8 cellular contexts compared by ENCODE assay signal in genomic region chr22:40857309-40857851, GRCh38. TPM values are rescaled to one million over a fixed set of nuclear protein-coding genes. Genes with fewer than 3 reads are reported as not detected.
DNase-seq lines count a peak whose midpoint lies in the region; ATAC-seq, FAIRE-seq and TF ChIP-seq lines count a peak whose summit lies in the region.

No MANE protein-coding gene starts in this region.

- H3K27me3 Mint-ChIP-seq in Caco-2 (ENCODE audit: insufficient read depth, unreplicated experiment), result no peaks in the 10 kb centered on the region

- TF ChIP-seq CTCF in Caco-2 (IDR thresholded peaks at IDR 0.05; ENCODE audit: insufficient read depth in 1 of 2, low read depth in 1 of 2, low read length in 1 of 2, severe bottlenecking in 1 of 2, unreplicated experiment in 1 of 2) (no peak), OCI-LY7 (conservative IDR thresholded peaks at IDR 0.05; ENCODE audit: low read length) (no peak), endothelial cell of umbilical vein (IDR thresholded peaks at IDR 0.05; ENCODE audit: extremely low read depth in 1 of 2, insufficient read depth in 1 of 2, low read depth in 1 of 2, low read length in 2 of 2) (no peak), omental fat pad (IDR thresholded peaks at IDR 0.05) (no peak), GM13976 (IDR thresholded peaks at IDR 0.05; ENCODE audit: borderline replicate concordance, control extremely low read depth, extremely low read depth, insufficient read depth, missing control alignments) (no peak)

- H3K27ac ChIP-seq in OCI-LY7 (ENCODE audit: low read depth, low read length, poor library complexity, severe bottlenecking) (peak overlapping the region; percentile 85), endothelial cell of umbilical vein (ENCODE audit: insufficient read depth, low read depth, low read length) (peak overlapping the region; percentile 93)

- no peaks in the 10 kb centered on the region for H3K27me3 ChIP-seq in Caco-2 (replicated peaks; ENCODE audit: control insufficient read depth, insufficient read depth, low read length)
- no peaks in the 10 kb centered on the region for H3K27me3 ChIP-seq in endothelial cell of umbilical vein (ENCODE audit: control insufficient read depth in 2 of 2, insufficient read depth in 2 of 2, low read length in 2 of 2)

- no peak for FAIRE-seq in endothelial cell of umbilical vein (lab: Jason Lieb, UNC)

- no peaks in the 10 kb centered on the region for H3K9me2 ChIP-seq in OCI-LY7 (ENCODE audit: insufficient read depth, low read length)

- H3K9me3 ChIP-seq in Caco-2 (no peaks in the 10 kb centered on the region), OCI-LY7 (ENCODE audit: low read length) (no peaks in the 10 kb centered on the region), endothelial cell of umbilical vein (replicated peaks; ENCODE audit: control insufficient read depth, insufficient read depth, low read length) (no peaks in the 10 kb centered on the region)

- peaks cover 87% of the 10 kb centered on the region for H3K79me2 ChIP-seq in OCI-LY7 (ENCODE audit: insufficient read depth, low read depth, low read length)
- H3K79me2 ChIP-seq in endothelial cell of umbilical vein (ENCODE audit: control insufficient read depth, insufficient read depth, low read length), result peaks cover 63% of the 10 kb centered on the region

- DNase-seq in Caco-2, result no peak
- DNase-seq in OCI-LY7 (ENCODE audit: low spot score), result no peak
- DNase-seq in endothelial cell of umbilical vein (ENCODE audit: low read depth, low spot score), result no peak
- DNase-seq in omental fat pad (ENCODE audit: low spot score), result no peak
- no peak for DNase-seq in NCI-H510A (lab: John Stamatoyannopoulos, UW)
- DNase-seq in GM13976 (ENCODE audit: low spot score), result no peak

- ATAC-seq in omental fat pad (ENCODE audit: low FRiP score) (peak; percentile 23), HG03175 (IDR thresholded peaks at IDR 0.05; ENCODE audit: unreplicated experiment) (no peak), GM21390 (IDR thresholded peaks at IDR 0.05; ENCODE audit: unreplicated experiment) (no peak)

- peak overlapping the region; percentile 100 for H3K27ac Mint-ChIP-seq in Caco-2 (ENCODE audit: unreplicated experiment)

- H3K9me1 ChIP-seq in endothelial cell of umbilical vein (replicated peaks; ENCODE audit: control insufficient read depth, extremely low read depth, insufficient read depth, low read length), result no peaks in the 10 kb centered on the region

- in situ Hi-C loops in GM13976 (cut with MboI; ENCODE audit: low sequenced_read_pairs, unreplicated experiment), result no loop called here

- POLR2A ChIA-PET in Caco-2 (lab: Charles Lee), result interaction anchor here (0.5 to 2.2 kb wide), 12 partner anchors 9 to 524 kb away, joined by 3 to 19 read pairs (median 5); partner anchors contain the start of genes RBX1, SLC25A17 and TEF
- POLR2A ChIA-PET in OCI-LY7 (lab: Charles Lee), result interaction anchor here (0.9 to 2.4 kb wide), 7 partner anchors 10 to 52 kb away, joined by 3 to 12 read pairs (median 3); no protein-coding TSS in a partner anchor
- POLR2A ChIA-PET in endothelial cell of umbilical vein (lab: Charles Lee), result interaction anchor here (0.8 kb wide), 1 partner anchor 10 kb away, joined by 4 read pairs; no protein-coding TSS in a partner anchor

- H3K4me1 Mint-ChIP-seq in Caco-2 (ENCODE audit: low read depth, unreplicated experiment), result peaks cover 6% of the 10 kb centered on the region

- dilution Hi-C loops in endothelial cell of umbilical vein (cut with MboI; ENCODE audit: extremely low pct_ligation_motif_present, low sequenced_read_pairs), result no loop called here

- H3K9me3 Mint-ChIP-seq in Caco-2 (ENCODE audit: unreplicated experiment), result no peaks in the 10 kb centered on the region

- H3K4me3 Mint-ChIP-seq in Caco-2 (ENCODE audit: unreplicated experiment), result peak overlapping the region; percentile 98

- H3K9ac ChIP-seq in endothelial cell of umbilical vein (replicated peaks; ENCODE audit: extremely low read depth, insufficient read depth, low read length), result peak overlapping the region; percentile 86

- peaks cover 34% of the 10 kb centered on the region for H3K4me1 ChIP-seq in Caco-2
- peaks cover 38% of the 10 kb centered on the region for H3K4me1 ChIP-seq in OCI-LY7 (ENCODE audit: insufficient read depth, low read length, poor library complexity, severe bottlenecking)
- H3K4me1 ChIP-seq in endothelial cell of umbilical vein (ENCODE audit: control insufficient read depth, extremely low read depth, insufficient read depth, low read length), result peaks cover 27% of the 10 kb centered on the region

- peaks cover 34% of the 10 kb centered on the region for H3K36me3 Mint-ChIP-seq in Caco-2 (ENCODE audit: insufficient read depth, unreplicated experiment)

- H3K4me2 ChIP-seq in OCI-LY7 (ENCODE audit: low read length), result peak overlapping the region; percentile 90
- peak overlapping the region; percentile 95 for H3K4me2 ChIP-seq in endothelial cell of umbilical vein (ENCODE audit: insufficient read depth, low read length)

- CTCF ChIA-PET in Caco-2 (lab: Charles Lee) (interaction anchor here (0.7 to 2.6 kb wide), 2 partner anchors 42 to 58 kb away, joined by 3 to 16 read pairs; no protein-coding TSS in a partner anchor), OCI-LY7 (lab: Charles Lee; ENCODE audit: unreplicated experiment) (interaction anchor here (0.6 to 1.1 kb wide), 2 partner anchors 10 to 133 kb away, joined by 3 read pairs; no protein-coding TSS in a partner anchor), endothelial cell of umbilical vein (lab: Charles Lee) (interaction anchor here (0.6 to 1.5 kb wide), 5 partner anchors 10 to 42 kb away, joined by 3 to 7 read pairs (median 3); partner anchors contain the start of gene SLC25A17)

- intact Hi-C loops in Caco-2 (cut with micrococcal nuclease; ENCODE audit: unreplicated experiment) (loop anchor here (5.0 kb wide), 1 partner anchor 40 kb away; no protein-coding TSS in a partner anchor), OCI-LY7 (cut with micrococcal nuclease; ENCODE audit: unreplicated experiment) (loop anchor here (2.0 to 5.0 kb wide), 3 partner anchors 39 to 339 kb away; partner anchors contain the start of genes EP300 and SLC25A17), endothelial cell of umbilical vein (cut with micrococcal nuclease) (loop anchor here (2.0 kb wide), 2 partner anchors 39 to 41 kb away; partner anchors contain the start of gene SLC25A17)

- H3K4me3 ChIP-seq in Caco-2 (ENCODE audit: low read depth, low read length) (peak overlapping the region; percentile 56), OCI-LY7 (ENCODE audit: low read depth, low read length, poor library complexity, severe bottlenecking) (peak overlapping the region; percentile 95), endothelial cell of umbilical vein (replicated peaks in 1 of 3; ENCODE audit: insufficient read depth in 1 of 3, low read depth in 1 of 3, low read length in 3 of 3) (peak overlapping the region; percentile 80 to 99 (median 94))

- peak overlapping the region; percentile 87 for H2AFZ ChIP-seq in OCI-LY7 (ENCODE audit: low read length)
- peak overlapping the region; percentile 37 for H2AFZ ChIP-seq in endothelial cell of umbilical vein (ENCODE audit: low read depth, low read length)

- peaks cover 30% of the 10 kb centered on the region for H4K20me1 ChIP-seq in OCI-LY7 (ENCODE audit: insufficient read depth, low read length)
- peaks cover under 1% of the 10 kb centered on the region for H4K20me1 ChIP-seq in endothelial cell of umbilical vein (replicated peaks; ENCODE audit: control insufficient read depth, extremely low read depth, insufficient read depth, low read length)

- no peak for TF ChIP-seq POLR2A in endothelial cell of umbilical vein (IDR thresholded peaks at IDR 0.05; ENCODE audit: low read depth, low read length)

- BruUV-seq in Caco-2 (replicated peaks; lab: Mats Ljungman, UMichigan) (TSS peak; percentile 56), OCI-LY7 (replicated peaks; lab: Mats Ljungman, UMichigan) (TSS peak; percentile 71), endothelial cell of umbilical vein (replicated peaks; lab: Mats Ljungman, UMichigan) (TSS peak; percentile 83)

- H3K36me3 ChIP-seq in Caco-2 (ENCODE audit: control insufficient read depth, insufficient read depth, low read length), result no peaks in the 10 kb centered on the region; the same call in none of the 2 replicates
- peaks cover 44% of the 10 kb centered on the region for H3K36me3 ChIP-seq in OCI-LY7 (ENCODE audit: insufficient read depth, low read length)
- H3K36me3 ChIP-seq in endothelial cell of umbilical vein (ENCODE audit: control insufficient read depth in 2 of 2, extremely low read depth in 1 of 2, insufficient read depth in 2 of 2, low read length in 2 of 2), result peaks cover 0 to 2% of the 10 kb centered on the region in 2 experiments

RNA-seq across cellular contexts. Expression of gene XPNPEP3, which starts 0.4 kb away (rescaled TPM):
- total RNA-seq in Caco-2 (2022) (32.4 and 35.4 TPM in 2 replicates), OCI-LY7 (2022) (22.4 and 22.8 TPM in 2 replicates), endothelial cell of umbilical vein (21.2 TPM in 2 replicates), omental fat pad (10 to 100 TPM; 10.1 to 19.1 (median 12.2) TPM)
- total RNA-seq in OCI-LY7 (2014; rRNA removed; shearing (Covaris generic)), result 4.9 and 12.2 TPM in 2 replicates
- 12.3 and 14.6 TPM in 2 replicates for polyA plus RNA-seq in endothelial cell of umbilical vein
- 7.4 and 9.0 TPM in 2 replicates for polyA plus RNA-seq in endothelial cell of umbilical vein (2011; cell fraction: cytosol; rRNA removed)
- 16.6 and 20.9 TPM in 2 replicates for polyA plus RNA-seq in endothelial cell of umbilical vein (2011; cell fraction: nucleus; rRNA removed)
- 3.9 and 5.1 TPM in 2 replicates for polyA plus RNA-seq in endothelial cell of umbilical vein (2012)
- polyA minus RNA-seq in endothelial cell of umbilical vein, result 33.6 and 44.3 TPM in 2 replicates
- 6.2 TPM for polyA minus RNA-seq in endothelial cell of umbilical vein (2011; cell fraction: cytosol; rRNA and poly(A)+ RNA removed)
- polyA minus RNA-seq in endothelial cell of umbilical vein (2011; cell fraction: nucleus; rRNA and poly(A)+ RNA removed), result 19.3 and 26.4 TPM in 2 replicates

RNA-seq across cellular contexts. Expression of gene ST13, which starts 0.9 kb away (rescaled TPM):
- 364 and 385 TPM in 2 replicates for total RNA-seq in Caco-2 (2022)
- 121 and 255 TPM in 2 replicates for total RNA-seq in OCI-LY7 (2014; rRNA removed; shearing (Covaris generic))
- 223 and 225 TPM in 2 replicates for total RNA-seq in OCI-LY7 (2022)
- total RNA-seq in endothelial cell of umbilical vein, result 249 and 250 TPM in 2 replicates
- 35.7 and 41.2 TPM in 2 replicates for polyA plus RNA-seq in endothelial cell of umbilical vein
- 130 and 143 TPM in 2 replicates for polyA plus RNA-seq in endothelial cell of umbilical vein (2011; cell fraction: cytosol; rRNA removed)
- polyA plus RNA-seq in endothelial cell of umbilical vein (2011; cell fraction: nucleus; rRNA removed), result 50.6 and 66.5 TPM in 2 replicates
- 230 and 281 TPM in 2 replicates for polyA plus RNA-seq in endothelial cell of umbilical vein (2012)
- 53.3 and 92.3 TPM in 2 replicates for polyA minus RNA-seq in endothelial cell of umbilical vein
- polyA minus RNA-seq in endothelial cell of umbilical vein (2011; cell fraction: cytosol; rRNA and poly(A)+ RNA removed), result 49.1 TPM
- polyA minus RNA-seq in endothelial cell of umbilical vein (2011; cell fraction: nucleus; rRNA and poly(A)+ RNA removed), result 17.5 and 25.1 TPM in 2 replicates
- 100 to 1,000 TPM; 118 to 228 (median 185) TPM for total RNA-seq in omental fat pad

RNA-seq across cellular contexts. Expression of gene DNAJB7, which starts 4.5 kb away (rescaled TPM):
- total RNA-seq in Caco-2 (2022), result not detected in 2 replicates
- not detected in 2 replicates for total RNA-seq in OCI-LY7 (2014; rRNA removed; shearing (Covaris generic))
- total RNA-seq in OCI-LY7 (2022), result not detected in 2 replicates
- not detected in 2 replicates for total RNA-seq in endothelial cell of umbilical vein
- not detected in 2 replicates for polyA plus RNA-seq in endothelial cell of umbilical vein
- polyA plus RNA-seq in endothelial cell of umbilical vein (2011; cell fraction: cytosol; rRNA removed), result not detected in 2 replicates
- not detected in 2 replicates for polyA plus RNA-seq in endothelial cell of umbilical vein (2011; cell fraction: nucleus; rRNA removed)
- 0.07 TPM in 1 of 2 replicates, not detected in the other for polyA plus RNA-seq in endothelial cell of umbilical vein (2012)
- not detected in 2 replicates for polyA minus RNA-seq in endothelial cell of umbilical vein
- polyA minus RNA-seq in endothelial cell of umbilical vein (2011; cell fraction: cytosol; rRNA and poly(A)+ RNA removed), result not detected
- not detected in 2 replicates for polyA minus RNA-seq in endothelial cell of umbilical vein (2011; cell fraction: nucleus; rRNA and poly(A)+ RNA removed)
- total RNA-seq in omental fat pad, result not detected

RNA-seq across cellular contexts. Expression of gene SLC25A17, which starts 38.2 kb away (rescaled TPM):
- total RNA-seq in Caco-2 (2022), result 23.1 and 23.5 TPM in 2 replicates
- total RNA-seq in OCI-LY7 (2014; rRNA removed; shearing (Covaris generic)), result 19.1 and 25.9 TPM in 2 replicates
- 31.4 and 37.9 TPM in 2 replicates for total RNA-seq in OCI-LY7 (2022)
- total RNA-seq in endothelial cell of umbilical vein, result 24.9 and 25.8 TPM in 2 replicates
- 11.9 and 12.2 TPM in 2 replicates for polyA plus RNA-seq in endothelial cell of umbilical vein
- 18.8 and 19.0 TPM in 2 replicates for polyA plus RNA-seq in endothelial cell of umbilical vein (2011; cell fraction: cytosol; rRNA removed)
- 19.9 and 20.6 TPM in 2 replicates for polyA plus RNA-seq in endothelial cell of umbilical vein (2011; cell fraction: nucleus; rRNA removed)
- polyA plus RNA-seq in endothelial cell of umbilical vein (2012), result 14.5 and 21.1 TPM in 2 replicates
- polyA minus RNA-seq in endothelial cell of umbilical vein, result 13.0 and 13.6 TPM in 2 replicates
- polyA minus RNA-seq in endothelial cell of umbilical vein (2011; cell fraction: cytosol; rRNA and poly(A)+ RNA removed), result 8.8 TPM
- 6.2 and 9.7 TPM in 2 replicates for polyA minus RNA-seq in endothelial cell of umbilical vein (2011; cell fraction: nucleus; rRNA and poly(A)+ RNA removed)
- 10 to 100 TPM; 15.1 to 17.8 (median 16.3) TPM for total RNA-seq in omental fat pad
